31 cellular contexts compared by ENCODE assay signal in the genomic region with DNA sequence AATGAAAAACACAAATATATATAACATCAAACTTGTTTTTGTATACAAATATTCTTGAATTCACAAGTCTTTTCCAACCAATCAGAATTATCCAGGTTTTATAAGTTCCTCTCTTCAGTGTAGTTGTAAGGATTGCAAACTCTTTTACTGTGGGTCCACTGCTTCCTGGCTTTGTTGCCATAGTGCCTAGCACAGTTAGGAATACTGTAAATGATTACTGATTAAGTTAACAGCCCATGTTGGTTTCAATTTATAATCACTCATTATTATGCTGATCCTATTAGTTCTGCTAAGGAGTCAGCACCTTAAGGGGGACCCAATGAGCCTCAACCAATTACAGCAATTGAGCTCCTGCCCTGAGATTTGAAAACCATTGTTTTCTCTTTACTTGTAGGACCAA.
"Had no signal": no experiment of that assay in that cellular context is flagged by ENCODE, and none has a peak within 500 bp of the region (broad histone marks: within the 10 kb centered on the region; RNA-seq: fewer than 3 reads in every experiment).

No MANE protein-coding gene starts in this region.

- H3K36me3 ChIP-seq: adrenal gland, ovary, uterus had no signal

- H3K27ac ChIP-seq: adrenal gland, body of pancreas, epithelial cell of prostate, esophagus squamous epithelium, heart right ventricle, ovary, skin epidermis, testis, uterus, WERI-Rb-1 had no signal

- ATAC-seq: activated CD4-positive, CD25-positive, alpha-beta regulatory T cell treated with anti-CD3 and anti-CD28 coated beads, Interleukin-2, amount 50 U/mL, for 24 hours; body of pancreas; heart right ventricle; sciatic nerve; stimulated activated naive CD8-positive, alpha-beta T cell treated with anti-CD3 and anti-CD28 coated beads, Interleukin-15, Interleukin-2, amounts not matched to agents 100 U/mL and 50 U/mL, for 24 hours had no signal

- H3K9me3 ChIP-seq: adrenal gland, body of pancreas, esophagus squamous epithelium, heart right ventricle, ovary, testis, uterus had no signal

- H3K27me3 ChIP-seq: adrenal gland, body of pancreas, esophagus squamous epithelium, heart right ventricle, ovary, testis, uterus had no signal

- H3K4me1 ChIP-seq: adrenal gland, esophagus squamous epithelium, heart right ventricle, testis, uterus had no signal

- H3K4me3 ChIP-seq: adrenal gland, body of pancreas, esophagus squamous epithelium, heart right ventricle, ovary, skin epidermis, testis, uterus had no signal

- DNase-seq: activated CD4-positive, alpha-beta T cell treated with anti-CD3 and anti-CD28 coated beads for 48 hours; activated CD4-positive, alpha-beta T cell treated with anti-CD3 and anti-CD28 coated beads, Interleukin-2, amount 50 U/mL, for 48 hours; activated CD8-positive, alpha-beta memory T cell treated with anti-CD3 and anti-CD28 coated beads for 24 hours; activated effector memory CD4-positive, alpha-beta T cell treated with anti-CD3 and anti-CD28 coated beads, Interleukin-2, amount 50 U/mL, for 16 hours; activated naive CD4-positive, alpha-beta T cell treated with anti-CD3 and anti-CD28 coated beads for 36 hours; activated naive CD8-positive, alpha-beta T cell treated with anti-CD3 and anti-CD28 coated beads for 36 hours; adrenal gland; aorta; body of pancreas; dermis blood vessel endothelial cell; effector CD4-positive, alpha-beta T cell; esophagus squamous epithelium; foreskin melanocyte; heart right ventricle; kidney glomerular epithelial cell; naive B cell; nephron progenitor cell; ovary; retina; stimulated activated CD4-positive, alpha-beta T cell treated with anti-CD3 and anti-CD28 coated beads, Interleukin-12 subunit alpha, Interleukin-12 subunit beta, amount 100 ng/mL, for 4 hours; stimulated activated CD4-positive, alpha-beta T cell treated with anti-CD3 and anti-CD28 coated beads, Interleukin-4, amount 100 ng/mL, for 1 hour; stimulated activated naive CD8-positive, alpha-beta T cell treated with anti-CD3 and anti-CD28 coated beads, Interleukin-15, Interleukin-2, amounts not matched to agents 100 U/mL and 50 U/mL, for 24 hours; T-helper 9 cell; testis; trophoblast cell; uterus; WERI-Rb-1 had no signal
